In genomic region chr16:27258241-27258734, GRCh38 we compare ENCODE assay signal across 14 cellular contexts. TPM values are rescaled to one million over a fixed set of nuclear protein-coding genes. Genes with fewer than 3 reads are reported as not detected.
DNase-seq lines count a peak whose midpoint lies in the region; ATAC-seq, FAIRE-seq and TF ChIP-seq lines count a peak whose summit lies in the region.
"Had no signal": no experiment of that assay in that cellular context is flagged by ENCODE, and none has a peak within 500 bp of the region (broad histone marks: within the 10 kb centered on the region; RNA-seq: fewer than 3 reads in every experiment).

No MANE protein-coding gene starts in this region.

- H3K79me2 ChIP-seq in PC-3 (ENCODE audit: low read length) (peaks cover 15% of the 10 kb centered on the region), GM12878 (ENCODE audit: control insufficient read depth, insufficient read depth, low read length) (peaks cover 2% of the 10 kb centered on the region)

- H3K9ac ChIP-seq in PC-3 (ENCODE audit: low read length): no peak overlapping the region
- no peak overlapping the region for H3K9ac ChIP-seq in GM12878 (ENCODE audit: control insufficient read depth, insufficient read depth, low read length)
- no peak overlapping the region for H3K9ac ChIP-seq in liver (ENCODE audit: low read depth in 1 of 2, low read length in 2 of 2)
- H3K9ac ChIP-seq in stomach smooth muscle (ENCODE audit: low read length in 2 of 2): peak overlapping the region in 1 of 2 donors; percentile 6

- H3K9me3 ChIP-seq in PC-3 (ENCODE audit: low read length) (no peaks in the 10 kb centered on the region), GM12878 (replicated peaks; ENCODE audit: control insufficient read depth, insufficient read depth, low read length) (no peaks in the 10 kb centered on the region), liver (ENCODE audit: control insufficient read depth in 4 of 4, low read length in 3 of 4) (no peaks in the 10 kb centered on the region), stomach smooth muscle (ENCODE audit: control insufficient read depth in 2 of 2, low read length in 2 of 2) (no peaks in the 10 kb centered on the region)

- H3K4me2 ChIP-seq in PC-3 (ENCODE audit: low read length) (no peak overlapping the region), GM12878 (ENCODE audit: control insufficient read depth, insufficient read depth) (no peak overlapping the region)

- H3K4me3 ChIP-seq in PC-3 (ENCODE audit: low read length) (no peak overlapping the region), GM12878 (no peak overlapping the region), liver (ENCODE audit: low read depth in 1 of 3, low read length in 3 of 3) (no peak overlapping the region), stomach smooth muscle (ENCODE audit: low read length in 2 of 2) (no peak overlapping the region)

- no peak overlapping the region for H2AFZ ChIP-seq in PC-3 (ENCODE audit: low read length)
- no peak overlapping the region for H2AFZ ChIP-seq in GM12878 (ENCODE audit: control insufficient read depth, low read depth, low read length)

- no peaks in the 10 kb centered on the region for H3F3A ChIP-seq in PC-3 (ENCODE audit: low read length, unreplicated experiment)

- POLR2A ChIA-PET in PC-3 (lab: Charles Lee; ENCODE audit: unreplicated experiment): no interaction called here
- POLR2A ChIA-PET in GM12878 (lab: Charles Lee): interaction anchor here (0.7 to 1.3 kb wide), 3 partner anchors 13 to 142 kb away, joined by 3 read pairs; no protein-coding TSS in a partner anchor

- BruUV-seq in PC-3 (replicated peaks; lab: Mats Ljungman, UMichigan): no TSS peak
- no TSS peak for BruUV-seq in GM12878 (replicated peaks; lab: Mats Ljungman, UMichigan)

- RAD21 ChIA-PET in GM12878 (lab: Charles Lee; ENCODE audit: unreplicated experiment): interaction anchor here (1.1 to 1.9 kb wide), 3 partner anchors 16 to 26 kb away, joined by 3 to 4 read pairs (median 3); no protein-coding TSS in a partner anchor

- no peak for TF ChIP-seq RAD21 in GM12878 (IDR thresholded peaks at IDR 0.05; ENCODE audit: insufficient read depth, low read depth, low read length)
- TF ChIP-seq RAD21 in liver (IDR thresholded peaks at IDR 0.05): no peak

- no peak for TF ChIP-seq POLR2A in GM12878 (IDR thresholded peaks at IDR 0.05; ENCODE audit: low read depth, low read length)

- TF ChIP-seq CTCF in PC-3 (conservative IDR thresholded peaks at IDR 0.05; ENCODE audit: low read depth, low read length) (no peak), GM12878 (IDR thresholded peaks at IDR 0.05 in 2 of 3, conservative IDR thresholded peaks at IDR 0.05 in 1 of 3; ENCODE audit: control insufficient read depth in 2 of 3, extremely low read depth in 1 of 3, insufficient read depth in 1 of 3, low read depth in 3 of 3, low read length in 3 of 3) (no peak), liver (IDR thresholded peaks at IDR 0.05; ENCODE audit: low read depth, low read length, missing input control) (no peak)

- no peak for FAIRE-seq in GM12878 (lab: Jason Lieb, UNC)
- FAIRE-seq: G401.6 had no signal

- H3K27ac ChIP-seq in PC-3 (ENCODE audit: low read length) (peak overlapping the region; percentile 23), GM12878 (ENCODE audit: control insufficient read depth, insufficient read depth) (no peak overlapping the region), liver (ENCODE audit: low read depth in 1 of 2, low read length in 2 of 2) (no peak overlapping the region), stomach smooth muscle (ENCODE audit: low read length) (peak overlapping the region; percentile 37)

- CTCF ChIA-PET in PC-3 (lab: Charles Lee) (interaction anchor here (0.6 kb wide), 1 partner anchor 148 kb away, joined by 4 read pairs; no protein-coding TSS in a partner anchor), GM12878 (lab: Yijun Ruan, JAX) (interaction anchor here (0.6 to 2.1 kb wide), 3 partner anchors 23 to 109 kb away, joined by 3 to 9 read pairs (median 6); no protein-coding TSS in a partner anchor)

- H3K27me3 ChIP-seq in PC-3 (ENCODE audit: low read length): no peaks in the 10 kb centered on the region
- H3K27me3 ChIP-seq in GM12878 (replicated peaks in 1 of 2; ENCODE audit: control insufficient read depth in 2 of 2, insufficient read depth in 2 of 2, low read length in 1 of 2): no peaks in the 10 kb centered on the region
- no peaks in the 10 kb centered on the region for H3K27me3 ChIP-seq in liver (ENCODE audit: control insufficient read depth in 4 of 4, insufficient read depth in 4 of 4, low read length in 3 of 4)
- H3K27me3 ChIP-seq in stomach smooth muscle (ENCODE audit: control insufficient read depth in 1 of 2, insufficient read depth in 2 of 2, low read length in 2 of 2): no peaks in the 10 kb centered on the region

- intact Hi-C loops in PC-3 (cut with micrococcal nuclease) (no loop called here), GM12878 (cut with micrococcal nuclease; ENCODE audit: unreplicated experiment) (no loop called here)

- SMC1A ChIA-PET in GM12878 (lab: Charles Lee; ENCODE audit: uncharacterized antibody, unreplicated experiment): interaction anchor here (1.1 to 2.3 kb wide), 5 partner anchors 10 to 23 kb away, joined by 4 to 9 read pairs (median 6); partner anchors contain the start of gene NSMCE1

- in situ Hi-C loops in GM12878 (cut with MboI): no loop called here
- in situ Hi-C loops in ACHN (cut with HindIII; ENCODE audit: low pct_ligation_motif_present, low pct_unique_long_range_greater_than_20kb, low sequenced_read_pairs): no loop called here

- TF ChIP-seq EP300 in GM12878 (IDR thresholded peaks at IDR 0.05; ENCODE audit: borderline replicate concordance in 1 of 2, control insufficient read depth in 1 of 2, low read depth in 2 of 2, low read length in 2 of 2): no peak

- no peaks in the 10 kb centered on the region for H3K9me2 ChIP-seq in PC-3 (replicated peaks; ENCODE audit: low read length)

- 98% methylated on average over 3 of the region's 3 CpGs for WGBS in GM12878 (ENCODE audit: insufficient coverage, insufficient replicate concordance, low lambda C conversion rate, missing lambda C conversion rate)
- 79% methylated on average over 3 of the region's 3 CpGs for WGBS in liver

- H3K36me3 ChIP-seq in PC-3 (ENCODE audit: low read depth, low read length) (no peaks in the 10 kb centered on the region), GM12878 (ENCODE audit: control insufficient read depth in 2 of 2, insufficient read depth in 2 of 2, low read length in 1 of 2) (peaks cover 0 to 8% of the 10 kb centered on the region in 2 experiments; a peak in 2 of 4 replicates), liver (ENCODE audit: control insufficient read depth in 4 of 4, insufficient read depth in 3 of 4, low read depth in 1 of 4, low read length in 3 of 4) (peaks cover 0 to 14% (median 10%) of the 10 kb centered on the region in 4 donors), stomach smooth muscle (ENCODE audit: control insufficient read depth in 2 of 2, insufficient read depth in 2 of 2, low read length in 2 of 2) (peaks cover 5 to 13% of the 10 kb centered on the region in 2 donors)

- H3K4me1 ChIP-seq in PC-3 (ENCODE audit: insufficient read depth, low read length): peaks cover 34% of the 10 kb centered on the region
- peaks cover 22% of the 10 kb centered on the region for H3K4me1 ChIP-seq in GM12878 (ENCODE audit: control insufficient read depth, insufficient read depth, low read length)
- peaks cover 0 to 8% (median 6%) of the 10 kb centered on the region in 4 donors for H3K4me1 ChIP-seq in liver (ENCODE audit: control insufficient read depth in 4 of 4, insufficient read depth in 4 of 4, low read length in 3 of 4)
- peaks cover 28% of the 10 kb centered on the region for H3K4me1 ChIP-seq in stomach smooth muscle (ENCODE audit: control insufficient read depth, insufficient read depth, low read length)

- peak; percentile 71 for ATAC-seq in PC-3
- ATAC-seq in GM12878: peak; percentile 9; the same call in 1 of the 3 replicates
- no peak for ATAC-seq in GM18858 (IDR thresholded peaks at IDR 0.05; ENCODE audit: unreplicated experiment)

- peak; percentile 54 for DNase-seq in PC-3
- DNase-seq in GM12878 (ENCODE audit: low read depth, low spot score): no peak
- no peak for DNase-seq in SKM-1 treated with dmso at 0.1 percent for 144 hours (lab: John Stamatoyannopoulos, UW; ENCODE audit: unreplicated experiment)
- no peak for DNase-seq in ACHN
- DNase-seq: activated CD4-positive, CD25-positive, alpha-beta regulatory T cell; amniotic stem cell; erythroblast; NCI-H1417 treated with DMSO at 0.1 percent for 48 hours; stimulated activated CD4-positive, alpha-beta T cell treated with anti-CD3 and anti-CD28 coated beads, Interleukin-12 subunit alpha, Interleukin-12 subunit beta, amount 100 ng/mL, for 4 hours; stimulated activated naive CD4-positive, alpha-beta T cell had no signal

- H4K20me1 ChIP-seq in PC-3 (ENCODE audit: low read length) (no peaks in the 10 kb centered on the region), GM12878 (ENCODE audit: control insufficient read depth, insufficient read depth) (no peaks in the 10 kb centered on the region)

RNA-seq across cellular contexts. Expression of gene NSMCE1, which starts 10.3 kb away (rescaled TPM):
- total RNA-seq in PC-3 (2014; rRNA removed) (25.9 and 32.5 TPM in 2 replicates), GM12878 (2014; rRNA removed) (62.8 and 69.0 TPM in 2 replicates), GM12878 (2014; rRNA removed; fragmentation: Illumina TruSeq; extraction: Trizol) (63.8 and 66.7 TPM in 2 replicates), GM12878 (2021) (62.4 and 66.5 TPM in 2 replicates), liver (10 to 100 TPM; 16.5 to 16.6 TPM)
- total RNA-seq in GM12878 (2013; cell fraction: nucleolus; rRNA removed): 24.2 and 43.2 TPM in 2 replicates
- polyA plus RNA-seq in GM12878 (2011; ENCODE audit: low read depth): 55.0 TPM
- polyA plus RNA-seq in GM12878 (2011; rRNA removed) (51.7 and 54.0 TPM in 2 replicates), GM12878 (2014; fragmentation: Illumina TruSeq; extraction: Trizol) (52.4 and 79.0 TPM in 2 replicates), GM12878 (2014; fragmentation: Nextera tagmentation; extraction: Ambion mirVana) (100 to 1,000 TPM; 168 to 214 TPM), GM12878 (2014; rRNA removed) (59.4 and 62.6 TPM in 2 replicates), GM12878 (2016; fragmentation: Nextera tagmentation; extraction: Ambion mirVana) (100 to 1,000 TPM; 110 to 120 TPM), liver (10 to 100 TPM; 26.9 to 39.0 TPM)
- 47.5 and 49.5 TPM in 2 replicates for polyA plus RNA-seq in GM12878 (2011; cell fraction: cytosol; rRNA removed)
- 22.6 and 25.4 TPM in 2 replicates for polyA plus RNA-seq in GM12878 (2011; cell fraction: nucleus; rRNA removed)
- polyA plus RNA-seq in GM12878 (2012): 68.4 and 73.3 TPM in 2 replicates
- 39.8 and 45.0 TPM in 2 replicates for polyA minus RNA-seq in GM12878 (2011; rRNA and poly(A)+ RNA removed)
- polyA minus RNA-seq in GM12878 (2011; cell fraction: cytosol; rRNA and poly(A)+ RNA removed): 11.5 and 16.8 TPM in 2 replicates
- polyA minus RNA-seq in GM12878 (2011; cell fraction: nucleus; rRNA and poly(A)+ RNA removed): 16.3 and 23.2 TPM in 2 replicates

RNA-seq across cellular contexts. Expression of gene KDM8, which starts 55.0 kb away (rescaled TPM):
- total RNA-seq in PC-3 (2014; rRNA removed) (5.0 and 7.8 TPM in 2 replicates), GM12878 (2014; rRNA removed) (6.9 and 8.9 TPM in 2 replicates), GM12878 (2014; rRNA removed; fragmentation: Illumina TruSeq; extraction: Trizol) (4.1 and 4.2 TPM in 2 replicates), GM12878 (2021) (6.6 and 7.8 TPM in 2 replicates), liver (100 to 1,000 TPM in 1 of 2 donors, 1 to 10 TPM in 1; 4.6 to 198 TPM)
- 25.2 and 27.7 TPM in 2 replicates for total RNA-seq in GM12878 (2013; cell fraction: nucleolus; rRNA removed)
- 1.5 TPM for polyA plus RNA-seq in GM12878 (2011; ENCODE audit: low read depth)
- polyA plus RNA-seq in GM12878 (2011; rRNA removed) (2.8 and 6.1 TPM in 2 replicates), GM12878 (2014; fragmentation: Illumina TruSeq; extraction: Trizol) (3.9 and 4.1 TPM in 2 replicates), GM12878 (2014; fragmentation: Nextera tagmentation; extraction: Ambion mirVana) (1 to 10 TPM in 1 of 2 experiments, under 1 TPM in 1; 0.79 to 1.3 TPM), GM12878 (2014; rRNA removed) (5.5 and 7.3 TPM in 2 replicates), GM12878 (2016; fragmentation: Nextera tagmentation; extraction: Ambion mirVana) (1 to 10 TPM; 8.0 to 8.7 TPM), liver (10 to 100 TPM; 96.7 to 98.7 TPM)
- 6.8 and 14.6 TPM in 2 replicates for polyA plus RNA-seq in GM12878 (2011; cell fraction: cytosol; rRNA removed)
- polyA plus RNA-seq in GM12878 (2011; cell fraction: nucleus; rRNA removed): 12.3 and 14.7 TPM in 2 replicates
- polyA plus RNA-seq in GM12878 (2012): 2.6 TPM in 2 replicates
- 5.4 and 15.9 TPM in 2 replicates for polyA minus RNA-seq in GM12878 (2011; rRNA and poly(A)+ RNA removed)
- polyA minus RNA-seq in GM12878 (2011; cell fraction: cytosol; rRNA and poly(A)+ RNA removed): 2.1 and 2.9 TPM in 2 replicates
- polyA minus RNA-seq in GM12878 (2011; cell fraction: nucleus; rRNA and poly(A)+ RNA removed): 6.6 and 10.4 TPM in 2 replicates

RNA-seq across cellular contexts. Expression of gene IL4R, which starts 55.5 kb away (rescaled TPM):
- total RNA-seq in PC-3 (2014; rRNA removed) (25.1 and 32.1 TPM in 2 replicates), GM12878 (2014; rRNA removed) (36.5 and 39.0 TPM in 2 replicates), GM12878 (2014; rRNA removed; fragmentation: Illumina TruSeq; extraction: Trizol) (33.8 and 34.3 TPM in 2 replicates), GM12878 (2021) (69.5 and 70.4 TPM in 2 replicates), liver (10 to 100 TPM; 18.0 to 61.9 TPM)
- total RNA-seq in GM12878 (2013; cell fraction: nucleolus; rRNA removed): 148 and 149 TPM in 2 replicates
- 13.1 TPM for polyA plus RNA-seq in GM12878 (2011; ENCODE audit: low read depth)
- polyA plus RNA-seq in GM12878 (2011; rRNA removed) (42.8 and 69.2 TPM in 2 replicates), GM12878 (2014; fragmentation: Illumina TruSeq; extraction: Trizol) (19.4 and 39.4 TPM in 2 replicates), GM12878 (2014; fragmentation: Nextera tagmentation; extraction: Ambion mirVana) (1 to 10 TPM; 2.6 to 8.5 TPM), GM12878 (2014; rRNA removed) (67.3 and 68.6 TPM in 2 replicates), GM12878 (2016; fragmentation: Nextera tagmentation; extraction: Ambion mirVana) (10 to 100 TPM; 13.8 to 17.6 TPM), liver (10 to 100 TPM; 15.5 to 41.8 TPM)
- 69.2 and 84.8 TPM in 2 replicates for polyA plus RNA-seq in GM12878 (2011; cell fraction: cytosol; rRNA removed)
- 107 and 118 TPM in 2 replicates for polyA plus RNA-seq in GM12878 (2011; cell fraction: nucleus; rRNA removed)
- polyA plus RNA-seq in GM12878 (2012): 20.4 and 21.2 TPM in 2 replicates
- 60.5 and 84.7 TPM in 2 replicates for polyA minus RNA-seq in GM12878 (2011; rRNA and poly(A)+ RNA removed)
- 17.0 and 20.3 TPM in 2 replicates for polyA minus RNA-seq in GM12878 (2011; cell fraction: cytosol; rRNA and poly(A)+ RNA removed)
- polyA minus RNA-seq in GM12878 (2011; cell fraction: nucleus; rRNA and poly(A)+ RNA removed): 32.0 and 57.7 TPM in 2 replicates

Comparison
In these comparisons a context has a peak if more than half of its experiments do, and no peak if none do; other contexts are left out.
1. H3K27ac ChIP-seq: peak in PC-3 (single experiment) and stomach smooth muscle (single experiment); none in GM12878 (single experiment) and liver (0 of 2).